8 cellular contexts compared by ENCODE assay signal in genomic region chr19:41939861-41940442, GRCh38. TPM values are rescaled to one million over a fixed set of nuclear protein-coding genes. Genes with fewer than 3 reads are reported as not detected.
DNase-seq lines count a peak whose midpoint lies in the region; ATAC-seq and TF ChIP-seq lines count a peak whose summit lies in the region.

No MANE protein-coding gene starts in this region.

- H3K9ac ChIP-seq in HUES48 (ENCODE audit: low read depth, low read length) (no peak overlapping the region), smooth muscle cell (ENCODE audit: low read depth) (peak overlapping the region; percentile 34)

- DNase-seq in AG20443 (ENCODE audit: low spot score) (peak; percentile 63), left ventricle myocardium inferior (no peak), smooth muscle cell (lab: John Stamatoyannopoulos, UW; ENCODE audit: unreplicated experiment) (no peak), endothelial cell (ENCODE audit: low spot score) (no peak)
- peak; percentile 82 for DNase-seq in activated CD8-positive, alpha-beta memory T cell treated with anti-CD3 and anti-CD28 coated beads, Interleukin-2, amount 50 U/mL, for 4 hours

- peaks cover 3% of the 10 kb centered on the region for H3K4me1 Mint-ChIP-seq in endothelial cell (ENCODE audit: unreplicated experiment)

- intact Hi-C loops in left ventricle myocardium inferior (cut with micrococcal nuclease) = loop anchor here (10.0 kb wide), 1 partner anchor 75 kb away; the partner anchor contains the start of gene RPS19

- no peak for TF ChIP-seq CTCF in left ventricle myocardium inferior (IDR thresholded peaks at IDR 0.05; ENCODE audit: borderline replicate concordance)
- no peak for TF ChIP-seq CTCF in smooth muscle cell (IDR thresholded peaks at IDR 0.05; ENCODE audit: borderline replicate concordance, insufficient read depth, poor library complexity, severe bottlenecking)
- TF ChIP-seq CTCF in endothelial cell (IDR thresholded peaks at IDR 0.05; ENCODE audit: unreplicated experiment) = no peak

- no peaks in the 10 kb centered on the region for H3K36me3 ChIP-seq in HUES48 (ENCODE audit: control insufficient read depth, insufficient read depth, low read length)
- no peaks in the 10 kb centered on the region for H3K36me3 ChIP-seq in left ventricle myocardium inferior
- H3K36me3 ChIP-seq in smooth muscle cell (ENCODE audit: low read depth) = no peaks in the 10 kb centered on the region

- H3F3A ChIP-seq in smooth muscle cell (ENCODE audit: low read depth) = no peaks in the 10 kb centered on the region

- H3K27me3 ChIP-seq in HUES48 (ENCODE audit: control insufficient read depth, insufficient read depth, low read length) (peaks cover 62% of the 10 kb centered on the region), left ventricle myocardium inferior (ENCODE audit: low read depth) (peaks cover 73% of the 10 kb centered on the region), smooth muscle cell (ENCODE audit: low read depth) (peaks cover 28% of the 10 kb centered on the region)

- H3K27ac ChIP-seq in HUES48 (ENCODE audit: low read depth, low read length) = no peak overlapping the region
- H3K27ac ChIP-seq in left ventricle myocardium inferior (replicated peaks) = no peak overlapping the region
- no peak overlapping the region for H3K27ac ChIP-seq in smooth muscle cell (ENCODE audit: low read depth)

- no peak for ATAC-seq in GM18868 (IDR thresholded peaks at IDR 0.05; ENCODE audit: unreplicated experiment)
- no peak for ATAC-seq in GM21447 (IDR thresholded peaks at IDR 0.05; ENCODE audit: unreplicated experiment)

- no peak overlapping the region for H3K4me3 Mint-ChIP-seq in endothelial cell (ENCODE audit: unreplicated experiment)

- peak overlapping the region; percentile 52 for H3K4me3 ChIP-seq in HUES48 (ENCODE audit: low read depth, low read length)
- H3K4me3 ChIP-seq in left ventricle myocardium inferior = peak overlapping the region; percentile 67
- H3K4me3 ChIP-seq in smooth muscle cell = peak overlapping the region; percentile 68

- H3K4me1 ChIP-seq in HUES48 (ENCODE audit: control insufficient read depth, insufficient read depth, low read length) (no peaks in the 10 kb centered on the region), left ventricle myocardium inferior (peaks cover 16% of the 10 kb centered on the region), smooth muscle cell (ENCODE audit: low read depth) (no peaks in the 10 kb centered on the region)

- peaks cover 4% of the 10 kb centered on the region for H3K9me3 Mint-ChIP-seq in endothelial cell (ENCODE audit: unreplicated experiment)

- no peak overlapping the region for H3K27ac Mint-ChIP-seq in endothelial cell (ENCODE audit: unreplicated experiment)

- H3K36me3 Mint-ChIP-seq in endothelial cell (ENCODE audit: low read depth, unreplicated experiment) = peaks cover 21% of the 10 kb centered on the region

- peak overlapping the region; percentile 31 for H2AFZ ChIP-seq in smooth muscle cell (ENCODE audit: low read depth)

- peak overlapping the region; percentile 95 for H3K4me2 ChIP-seq in smooth muscle cell

- no peaks in the 10 kb centered on the region for H4K20me1 ChIP-seq in smooth muscle cell (ENCODE audit: low read depth)

- no peaks in the 10 kb centered on the region for H3K79me2 ChIP-seq in smooth muscle cell (ENCODE audit: low read depth)

- H3K9me3 ChIP-seq in HUES48 (ENCODE audit: control insufficient read depth, insufficient read depth, low read length) = no peaks in the 10 kb centered on the region
- no peaks in the 10 kb centered on the region for H3K9me3 ChIP-seq in left ventricle myocardium inferior (replicated peaks)
- no peaks in the 10 kb centered on the region for H3K9me3 ChIP-seq in smooth muscle cell (replicated peaks; ENCODE audit: low read depth)

- H3K27me3 Mint-ChIP-seq in endothelial cell (ENCODE audit: unreplicated experiment) = peaks cover 20% of the 10 kb centered on the region

- 2% methylated on average over 53 of the region's 64 CpGs for WGBS in smooth muscle cell (ENCODE audit: low lambda C conversion rate)

RNA-seq across cellular contexts. Expression of gene ERFL, which starts 11.7 kb away (rescaled TPM):
- total RNA-seq in left ventricle myocardium inferior = not detected
- 0.09 TPM in 1 of 2 replicates, not detected in the other for total RNA-seq in smooth muscle cell
- polyA plus RNA-seq in smooth muscle cell = 0.09 and 0.11 TPM in 2 replicates
- total RNA-seq in endothelial cell (ENCODE audit: unreplicated experiment) = 0.46 TPM

RNA-seq across cellular contexts. Expression of gene RABAC1, which starts 19.2 kb away (rescaled TPM):
- total RNA-seq in left ventricle myocardium inferior (56.7 TPM), smooth muscle cell (254 and 304 TPM in 2 replicates), endothelial cell (ENCODE audit: unreplicated experiment) (146 TPM)
- 532 and 581 TPM in 2 replicates for polyA plus RNA-seq in smooth muscle cell

RNA-seq across cellular contexts. Expression of gene ATP1A3, which starts 54.1 kb away (rescaled TPM):
- 375 TPM for total RNA-seq in left ventricle myocardium inferior
- not detected in 2 replicates for total RNA-seq in smooth muscle cell
- not detected in 2 replicates for polyA plus RNA-seq in smooth muscle cell
- total RNA-seq in endothelial cell (ENCODE audit: unreplicated experiment) = not detected

RNA-seq across cellular contexts. Expression of gene ARHGEF1, which starts 57.0 kb away (rescaled TPM):
- 28.3 TPM for total RNA-seq in left ventricle myocardium inferior
- 24.2 and 24.3 TPM in 2 replicates for total RNA-seq in smooth muscle cell
- 69.6 and 78.6 TPM in 2 replicates for polyA plus RNA-seq in smooth muscle cell
- total RNA-seq in endothelial cell (ENCODE audit: unreplicated experiment) = 113 TPM

Comparison
In these comparisons a context has a peak if more than half of its experiments do, and no peak if none do; other contexts are left out.
1. DNase-seq: peak in AG20443 (single experiment) and activated CD8-positive, alpha-beta memory T cell treated with anti-CD3 and anti-CD28 coated beads, Interleukin-2, amount 50 U/mL, for 4 hours (single experiment); none in left ventricle myocardium inferior (single experiment), smooth muscle cell (single experiment) and endothelial cell (single experiment).
2. RNA of gene ATP1A3, which starts 54.1 kb away (total RNA-seq): 375 TPM in left ventricle myocardium inferior (single experiment); not detected in smooth muscle cell and not detected in endothelial cell (single experiment); every median in the first group is over 100 times any median in the second.
3. Peak in every context shown above with its lines, with median percentiles within 50 percentile points of each other: H3K4me3 ChIP-seq.